ENCODE assay signal across 37 cellular contexts in the genomic region with DNA sequence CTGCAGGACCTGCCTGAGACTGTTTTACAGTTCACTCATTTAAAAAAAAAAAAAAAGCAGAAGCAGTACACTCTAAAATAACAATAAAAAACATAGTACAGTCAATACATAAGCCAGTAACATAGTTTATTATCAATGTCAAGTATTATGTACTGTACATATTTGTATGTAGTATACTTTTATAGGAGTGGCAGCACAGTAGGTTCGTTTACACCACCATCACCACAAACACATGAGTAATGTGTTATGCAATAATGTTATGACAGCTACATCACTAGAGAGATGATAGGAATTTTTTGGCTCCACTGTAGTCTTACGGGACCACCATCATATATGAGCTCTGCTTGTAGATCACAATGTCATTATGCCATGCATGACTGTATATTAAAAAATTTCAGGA.
"Had no signal": no experiment of that assay in that cellular context is flagged by ENCODE, and none has a peak within 500 bp of the region (broad histone marks: within the 10 kb centered on the region; RNA-seq: fewer than 3 reads in every experiment).

No MANE protein-coding gene starts in this region.

- H3K4me3 ChIP-seq: ascending aorta had no signal

- H3K27me3 Mint-ChIP-seq: activated B cell treated with CpG ODN at 0.5 μM for 24 hours; activated CD4-positive, alpha-beta memory T cell treated with anti-CD3 and anti-CD28 coated beads for 36 hours; activated CD8-positive, alpha-beta memory T cell treated with anti-CD3 and anti-CD28 coated beads, Interleukin-2, amount 10 ng/mL, durations not matched to agents 7 days and 5 days; activated naive CD8-positive, alpha-beta T cell treated with anti-CD3 and anti-CD28 coated beads for 36 hours; activated T-helper 17 cell treated with anti-CD3 and anti-CD28 coated beads, Interleukin-2, amount 50 U/mL, for 72 hours had no signal

- H3K4me3 Mint-ChIP-seq: activated B cell treated with CpG ODN at 0.5 μM for 24 hours; activated CD4-positive, alpha-beta memory T cell treated with anti-CD3 and anti-CD28 coated beads for 36 hours; activated CD8-positive, alpha-beta memory T cell treated with anti-CD3 and anti-CD28 coated beads, Interleukin-2, amount 10 ng/mL, durations not matched to agents 7 days and 5 days; activated naive CD8-positive, alpha-beta T cell treated with anti-CD3 and anti-CD28 coated beads for 36 hours; activated T-cell treated with anti-CD3 and anti-CD28 coated beads, Interleukin-2, amount 50 U/mL, for 72 hours; activated T-helper 17 cell treated with anti-CD3 and anti-CD28 coated beads, Interleukin-2, amount 50 U/mL, for 72 hours had no signal

- H3K9me3 ChIP-seq: ascending aorta had no signal

- H3K27ac ChIP-seq: ascending aorta, KMS-11, VCaP had no signal

- H3K36me3 ChIP-seq: ascending aorta had no signal

- H3K4me1 ChIP-seq: ascending aorta had no signal

- DNase-seq: activated B cell treated with CpG ODN at 0.5 μM for 24 hours; activated CD4-positive, alpha-beta memory T cell treated with anti-CD3 and anti-CD28 coated beads for 36 hours; activated CD4-positive, alpha-beta T cell treated with anti-CD3 and anti-CD28 coated beads for 4 hours; activated CD4-positive, alpha-beta T cell treated with anti-CD3 and anti-CD28 coated beads, Interleukin-2, amount 50 U/mL, for 1 hour; activated CD4-positive, CD25-positive, alpha-beta regulatory T cell treated with anti-CD3 and anti-CD28 coated beads, Interleukin-2, amount 50 U/mL, for 72 hours; activated CD8-positive, alpha-beta memory T cell treated with anti-CD3 and anti-CD28 coated beads, Interleukin-2, amount 10 ng/mL, durations not matched to agents 7 days and 5 days; activated CD8-positive, alpha-beta memory T cell treated with anti-CD3 and anti-CD28 coated beads, Interleukin-2, amount 50 U/mL, for 48 hours; activated effector memory CD4-positive, alpha-beta T cell treated with anti-CD3 and anti-CD28 coated beads, Interleukin-2, amount 50 U/mL, for 16 hours; activated naive CD4-positive, alpha-beta T cell; activated naive CD4-positive, alpha-beta T cell treated with anti-CD3 and anti-CD28 coated beads, Interleukin-2, amount 50 U/mL, for 16 hours; activated naive CD8-positive, alpha-beta T cell treated with anti-CD3 and anti-CD28 coated beads for 36 hours; activated T-cell treated with anti-CD3 and anti-CD28 coated beads, Interleukin-2, amount 50 U/mL, for 72 hours; amygdala; caudate nucleus; cerebellar nuclear complex; MV-4-11; NCI-H1092 treated with DMSO at 0.1 percent for 48 hours; NCI-H1417; NCI-H146; NCI-H187; NCI-H2029 treated with DMSO at 0.1 percent for 48 hours; NCI-H2107; NCI-H2171; NCI-H510A; NCI-H526; NCI-H748 treated with DMSO at 0.1 percent for 48 hours; NK-92 treated with Interleukin-12 subunit alpha and Interleukin-12 subunit beta, amount 100 ng/mL, for 24 hours; SHP77 treated with DMSO at 0.1 percent for 48 hours; SW 1271; T-helper 1 cell; T-helper 2 cell; T-helper 9 cell had no signal

- H3K9me3 Mint-ChIP-seq: activated B cell treated with CpG ODN at 0.5 μM for 24 hours; activated T-helper 17 cell treated with anti-CD3 and anti-CD28 coated beads, Interleukin-2, amount 50 U/mL, for 72 hours had no signal

- H3K27ac Mint-ChIP-seq: activated B cell treated with CpG ODN at 0.5 μM for 24 hours; activated CD4-positive, alpha-beta memory T cell treated with anti-CD3 and anti-CD28 coated beads for 36 hours; activated CD8-positive, alpha-beta memory T cell treated with anti-CD3 and anti-CD28 coated beads, Interleukin-2, amount 10 ng/mL, durations not matched to agents 7 days and 5 days; activated naive CD8-positive, alpha-beta T cell treated with anti-CD3 and anti-CD28 coated beads for 36 hours; activated T-cell treated with anti-CD3 and anti-CD28 coated beads, Interleukin-2, amount 50 U/mL, for 72 hours; activated T-helper 17 cell treated with anti-CD3 and anti-CD28 coated beads, Interleukin-2, amount 50 U/mL, for 72 hours had no signal

- ATAC-seq: activated CD8-positive, alpha-beta memory T cell treated with anti-CD3 and anti-CD28 coated beads, Interleukin-2, amount 10 ng/mL, durations not matched to agents 7 days and 5 days; activated T-cell treated with anti-CD3 and anti-CD28 coated beads, Interleukin-2, amount 50 U/mL, for 72 hours; activated T-helper 17 cell treated with anti-CD3 and anti-CD28 coated beads, Interleukin-2, amount 50 U/mL, for 72 hours; SK-N-SH treated with all-trans-retinoic acid at 6 μM for 48 hours had no signal

- H3K4me1 Mint-ChIP-seq: activated B cell treated with CpG ODN at 0.5 μM for 24 hours; activated CD8-positive, alpha-beta memory T cell treated with anti-CD3 and anti-CD28 coated beads, Interleukin-2, amount 10 ng/mL, durations not matched to agents 7 days and 5 days; activated naive CD8-positive, alpha-beta T cell treated with anti-CD3 and anti-CD28 coated beads for 36 hours; activated T-helper 17 cell treated with anti-CD3 and anti-CD28 coated beads, Interleukin-2, amount 50 U/mL, for 72 hours had no signal

- H3K36me3 Mint-ChIP-seq: activated CD4-positive, alpha-beta memory T cell treated with anti-CD3 and anti-CD28 coated beads for 36 hours; activated CD8-positive, alpha-beta memory T cell treated with anti-CD3 and anti-CD28 coated beads, Interleukin-2, amount 10 ng/mL, durations not matched to agents 7 days and 5 days; activated naive CD8-positive, alpha-beta T cell treated with anti-CD3 and anti-CD28 coated beads for 36 hours had no signal

- H3K27me3 ChIP-seq: ascending aorta had no signal
